Comparison of ENCODE assay signal across 1 cellular context in the genomic region with DNA sequence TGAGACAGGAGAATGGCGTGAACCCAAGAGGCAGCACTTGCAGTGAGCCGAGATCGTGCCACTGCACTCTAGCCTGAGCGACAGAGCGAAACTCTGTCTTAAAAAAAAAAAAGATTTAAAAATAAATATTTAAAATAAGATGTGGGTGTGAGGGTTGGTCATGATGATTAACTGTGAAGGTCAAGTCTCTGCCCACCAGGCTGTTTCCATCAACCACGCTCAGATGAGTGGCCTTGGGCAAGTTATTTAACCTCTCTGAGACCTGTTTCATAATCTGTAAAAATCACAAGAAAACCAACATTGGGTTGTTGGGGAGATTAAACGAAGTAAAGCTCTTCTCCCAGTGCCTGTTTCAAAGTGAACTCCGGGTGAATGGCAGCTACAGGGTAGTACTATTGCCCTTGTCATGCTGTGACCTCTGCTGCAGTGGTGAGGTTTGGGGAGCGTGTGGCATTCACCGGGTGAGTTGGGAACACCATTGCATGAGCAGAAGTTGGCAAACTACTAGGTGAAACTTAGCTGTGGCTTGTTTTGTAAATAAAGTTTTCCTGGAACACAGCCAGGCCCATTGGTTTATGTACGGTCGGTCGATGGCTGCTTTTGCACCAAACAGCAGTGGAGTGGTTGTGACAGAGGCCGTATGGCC.
TF ChIP-seq lines count a peak whose summit lies in the region.

No MANE protein-coding gene starts in this region.

TF ChIP-seq in H1, 55 proteins besides CTCF, POLR2A, EP300 and RAD21 (continued from another document):
- TF ChIP-seq RBBP5 (IDR thresholded peaks at IDR 0.05; ENCODE audit: borderline replicate concordance, low read depth, low read length) (no peak), BACH1 (IDR thresholded peaks at IDR 0.05; ENCODE audit: low read length) (no peak), TEAD4 (IDR thresholded peaks at IDR 0.05; ENCODE audit: low read depth, low read length) (no peak), SIN3A (conservative IDR thresholded peaks at IDR 0.05 in 1 of 2, IDR thresholded peaks at IDR 0.05 in 1 of 2; ENCODE audit: low read depth in 1 of 2, low read length in 2 of 2) (no peak), CHD2 (IDR thresholded peaks at IDR 0.05; ENCODE audit: low read length) (no peak), GABPA (IDR thresholded peaks at IDR 0.05; ENCODE audit: borderline replicate concordance, insufficient read depth, low read length) (no peak), GTF2F1 (IDR thresholded peaks at IDR 0.05; ENCODE audit: borderline replicate concordance, low read depth, low read length) (no peak), HDAC2 (IDR thresholded peaks at IDR 0.05; ENCODE audit: borderline replicate concordance in 1 of 2, low read depth in 2 of 2, low read length in 2 of 2) (no peak), JUN (IDR thresholded peaks at IDR 0.05; ENCODE audit: low read depth, low read length) (no peak), FOSL1 (IDR thresholded peaks at IDR 0.05; ENCODE audit: insufficient read depth, low read depth, low read length) (no peak), HDAC6 (IDR thresholded peaks at IDR 0.05; ENCODE audit: low read depth, low read length) (no peak), SP4 (IDR thresholded peaks at IDR 0.05; ENCODE audit: low read length) (no peak), SP1 (IDR thresholded peaks at IDR 0.05; ENCODE audit: low read depth, low read length) (no peak)
- TF ChIP-seq, protein P1, sequence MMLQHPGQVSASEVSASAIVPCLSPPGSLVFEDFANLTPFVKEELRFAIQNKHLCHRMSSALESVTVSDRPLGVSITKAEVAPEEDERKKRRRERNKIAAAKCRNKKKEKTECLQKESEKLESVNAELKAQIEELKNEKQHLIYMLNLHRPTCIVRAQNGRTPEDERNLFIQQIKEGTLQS (IDR thresholded peaks at IDR 0.05; ENCODE audit: insufficient read depth, low read depth, low read length) = no peak
